1 cellular context compared by ENCODE assay signal in the genomic region with DNA sequence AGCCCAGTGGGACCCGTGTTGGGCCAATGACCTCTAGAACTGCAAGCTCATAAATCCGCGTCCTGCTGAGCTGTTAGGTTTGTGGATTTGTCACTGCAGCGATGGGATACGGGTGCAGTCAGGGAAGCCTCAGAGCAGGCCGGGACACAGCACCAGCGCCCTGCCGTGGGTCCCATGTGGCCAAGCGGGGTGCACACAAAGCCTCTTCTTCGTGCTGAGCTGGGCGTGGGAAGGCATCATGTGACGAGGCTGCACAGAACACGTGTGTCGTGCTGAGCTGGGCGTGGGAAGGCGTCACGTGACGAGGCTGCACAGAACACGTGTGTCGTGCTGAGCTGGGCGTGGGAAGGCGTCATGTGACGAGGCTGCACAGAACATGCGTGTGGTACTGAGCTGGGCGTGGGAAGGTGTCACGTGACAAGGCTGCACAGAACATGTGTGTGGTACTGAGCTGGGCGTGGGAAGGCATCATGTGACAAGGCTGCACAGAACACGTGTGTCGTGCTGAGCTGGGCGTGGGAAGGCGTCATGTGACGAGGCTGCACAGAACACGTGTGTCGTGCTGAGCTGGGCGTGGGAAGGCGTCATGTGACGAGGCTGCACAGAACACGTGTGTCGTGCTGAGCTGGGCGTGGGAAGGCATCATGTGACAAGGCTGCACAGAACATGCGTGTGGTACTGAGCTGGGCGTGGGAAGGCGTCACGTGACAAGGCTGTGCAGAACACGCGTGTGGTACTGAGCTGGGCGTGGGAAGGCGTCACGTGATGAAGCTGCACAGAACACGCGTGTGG.
A peak's percentile ranks its signal among the peaks of the same experiment; 100 is the strongest.
TF ChIP-seq lines count a peak whose summit lies in the region.
"Not testable (repeated sequence)": the region's sequence is repeated elsewhere in the genome, so short reads cannot be mapped to it uniquely, and the experiment has no call there.

No MANE protein-coding gene starts in this region.

TF ChIP-seq in K562, 482 proteins besides CTCF, POLR2A, EP300 and RAD21:
- TF ChIP-seq, protein P1, sequence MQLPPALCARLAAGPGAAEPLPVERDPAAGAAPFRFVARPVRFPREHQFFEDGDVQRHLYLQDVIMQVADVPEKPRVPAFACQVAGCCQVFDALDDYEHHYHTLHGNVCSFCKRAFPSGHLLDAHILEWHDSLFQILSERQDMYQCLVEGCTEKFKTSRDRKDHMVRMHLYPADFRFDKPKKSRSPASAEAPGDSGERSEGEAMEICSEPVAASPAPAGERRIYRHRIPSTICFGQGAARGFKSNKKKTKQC (CRISPR knock-in tag; IDR thresholded peaks at IDR 0.05): 0 out of 2 replicates have a peak, but pooled peaks have one; percentile 39
- TF ChIP-seq, protein P2, sequence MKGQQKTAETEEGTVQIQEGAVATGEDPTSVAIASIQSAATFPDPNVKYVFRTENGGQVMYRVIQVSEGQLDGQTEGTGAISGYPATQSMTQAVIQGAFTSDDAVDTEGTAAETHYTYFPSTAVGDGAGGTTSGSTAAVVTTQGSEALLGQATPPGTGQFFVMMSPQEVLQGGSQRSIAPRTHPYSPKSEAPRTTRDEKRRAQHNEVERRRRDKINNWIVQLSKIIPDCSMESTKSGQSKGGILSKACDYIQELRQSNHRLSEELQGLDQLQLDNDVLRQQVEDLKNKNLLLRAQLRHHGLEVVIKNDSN (CRISPR knock-in tag; IDR thresholded peaks at IDR 0.05): peak; percentile 83
- TF ChIP-seq, protein P3, sequence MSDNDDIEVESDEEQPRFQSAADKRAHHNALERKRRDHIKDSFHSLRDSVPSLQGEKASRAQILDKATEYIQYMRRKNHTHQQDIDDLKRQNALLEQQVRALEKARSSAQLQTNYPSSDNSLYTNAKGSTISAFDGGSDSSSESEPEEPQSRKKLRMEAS (CRISPR knock-in tag; IDR thresholded peaks at IDR 0.05): peak; percentile 67
- 0 out of 3 replicates have a peak, but pooled peaks of 1 of the 2 experiments have one; percentile 47 for TF ChIP-seq CBX3 (IDR thresholded peaks at IDR 0.05; ENCODE audit: borderline replicate concordance in 1 of 2, low read length in 2 of 2)
- TF ChIP-seq, protein P4, sequence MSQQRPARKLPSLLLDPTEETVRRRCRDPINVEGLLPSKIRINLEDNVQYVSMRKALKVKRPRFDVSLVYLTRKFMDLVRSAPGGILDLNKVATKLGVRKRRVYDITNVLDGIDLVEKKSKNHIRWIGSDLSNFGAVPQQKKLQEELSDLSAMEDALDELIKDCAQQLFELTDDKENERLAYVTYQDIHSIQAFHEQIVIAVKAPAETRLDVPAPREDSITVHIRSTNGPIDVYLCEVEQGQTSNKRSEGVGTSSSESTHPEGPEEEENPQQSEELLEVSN (IDR thresholded peaks at IDR 0.05; ENCODE audit: borderline replicate concordance in 1 of 2, extremely low read depth in 1 of 2, insufficient read depth in 1 of 2, insufficient read length in 1 of 2, low read depth in 1 of 2, low read length in 1 of 2, poor library complexity in 1 of 2, severe bottlenecking in 1 of 2): peak; percentile 47 to 53
- TF ChIP-seq, protein P5, sequence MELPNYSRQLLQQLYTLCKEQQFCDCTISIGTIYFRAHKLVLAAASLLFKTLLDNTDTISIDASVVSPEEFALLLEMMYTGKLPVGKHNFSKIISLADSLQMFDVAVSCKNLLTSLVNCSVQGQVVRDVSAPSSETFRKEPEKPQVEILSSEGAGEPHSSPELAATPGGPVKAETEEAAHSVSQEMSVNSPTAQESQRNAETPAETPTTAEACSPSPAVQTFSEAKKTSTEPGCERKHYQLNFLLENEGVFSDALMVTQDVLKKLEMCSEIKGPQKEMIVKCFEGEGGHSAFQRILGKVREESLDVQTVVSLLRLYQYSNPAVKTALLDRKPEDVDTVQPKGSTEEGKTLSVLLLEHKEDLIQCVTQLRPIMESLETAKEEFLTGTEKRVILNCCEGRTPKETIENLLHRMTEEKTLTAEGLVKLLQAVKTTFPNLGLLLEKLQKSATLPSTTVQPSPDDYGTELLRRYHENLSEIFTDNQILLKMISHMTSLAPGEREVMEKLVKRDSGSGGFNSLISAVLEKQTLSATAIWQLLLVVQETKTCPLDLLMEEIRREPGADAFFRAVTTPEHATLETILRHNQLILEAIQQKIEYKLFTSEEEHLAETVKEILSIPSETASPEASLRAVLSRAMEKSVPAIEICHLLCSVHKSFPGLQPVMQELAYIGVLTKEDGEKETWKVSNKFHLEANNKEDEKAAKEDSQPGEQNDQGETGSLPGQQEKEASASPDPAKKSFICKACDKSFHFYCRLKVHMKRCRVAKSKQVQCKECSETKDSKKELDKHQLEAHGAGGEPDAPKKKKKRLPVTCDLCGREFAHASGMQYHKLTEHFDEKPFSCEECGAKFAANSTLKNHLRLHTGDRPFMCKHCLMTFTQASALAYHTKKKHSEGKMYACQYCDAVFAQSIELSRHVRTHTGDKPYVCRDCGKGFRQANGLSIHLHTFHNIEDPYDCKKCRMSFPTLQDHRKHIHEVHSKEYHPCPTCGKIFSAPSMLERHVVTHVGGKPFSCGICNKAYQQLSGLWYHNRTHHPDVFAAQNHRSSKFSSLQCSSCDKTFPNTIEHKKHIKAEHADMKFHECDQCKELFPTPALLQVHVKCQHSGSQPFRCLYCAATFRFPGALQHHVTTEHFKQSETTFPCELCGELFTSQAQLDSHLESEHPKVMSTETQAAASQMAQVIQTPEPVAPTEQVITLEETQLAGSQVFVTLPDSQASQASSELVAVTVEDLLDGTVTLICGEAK (IDR thresholded peaks at IDR 0.05): not testable (repeated sequence)
- TF ChIP-seq, protein P5 (CRISPR knock-in tag; IDR thresholded peaks at IDR 0.05): peak; percentile 38; the same call in 1 of the 2 replicates
- peak; percentile 60; the same call in 1 of the 2 replicates for TF ChIP-seq SAFB (IDR thresholded peaks at IDR 0.05; ENCODE audit: borderline replicate concordance, low read depth, low read length)
- TF ChIP-seq, protein P6, sequence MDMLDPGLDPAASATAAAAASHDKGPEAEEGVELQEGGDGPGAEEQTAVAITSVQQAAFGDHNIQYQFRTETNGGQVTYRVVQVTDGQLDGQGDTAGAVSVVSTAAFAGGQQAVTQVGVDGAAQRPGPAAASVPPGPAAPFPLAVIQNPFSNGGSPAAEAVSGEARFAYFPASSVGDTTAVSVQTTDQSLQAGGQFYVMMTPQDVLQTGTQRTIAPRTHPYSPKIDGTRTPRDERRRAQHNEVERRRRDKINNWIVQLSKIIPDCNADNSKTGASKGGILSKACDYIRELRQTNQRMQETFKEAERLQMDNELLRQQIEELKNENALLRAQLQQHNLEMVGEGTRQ (CRISPR knock-in tag; IDR thresholded peaks at IDR 0.05): peak; percentile 56
